In genomic region chr11:6755303-6755952, GRCh38 we compare ENCODE assay signal across 8 cellular contexts. TPM values are rescaled to one million over a fixed set of nuclear protein-coding genes. Genes with fewer than 3 reads are reported as not detected.
DNase-seq lines count a peak whose midpoint lies in the region; ATAC-seq and TF ChIP-seq lines count a peak whose summit lies in the region.

No MANE protein-coding gene starts in this region.

- no peak overlapping the region for H3K4me3 ChIP-seq in fibroblast of villous mesenchyme (ENCODE audit: low read depth, low read length)
- no peak overlapping the region for H3K4me3 ChIP-seq in ovary

- H3K36me3 ChIP-seq in ovary: no peaks in the 10 kb centered on the region

- TF ChIP-seq POLR2A in ovary (IDR thresholded peaks at IDR 0.05): no peak

- H3K9me3 ChIP-seq in ovary: no peaks in the 10 kb centered on the region

- no peak for ATAC-seq in HG03135 (IDR thresholded peaks at IDR 0.05; ENCODE audit: unreplicated experiment)
- no peak for ATAC-seq in GM21423 (IDR thresholded peaks at IDR 0.05; ENCODE audit: unreplicated experiment)

- H3K4me1 ChIP-seq in ovary (ENCODE audit: insufficient read depth): no peaks in the 10 kb centered on the region

- H3K27ac ChIP-seq in 22Rv1 (no peak overlapping the region), ovary (no peak overlapping the region)

- H3K27me3 ChIP-seq in ovary: no peaks in the 10 kb centered on the region

- TF ChIP-seq CTCF in 22Rv1 (IDR thresholded peaks at IDR 0.05) (peak; percentile 92), fibroblast of villous mesenchyme (IDR thresholded peaks at IDR 0.05; ENCODE audit: insufficient read depth, low read depth, low read length) (peak; percentile 94), ovary (IDR thresholded peaks at IDR 0.05) (peak in 2 of 3 donors; percentile 25 to 54)

- peak; percentile 60 for DNase-seq in D341Med (ENCODE audit: low spot score)
- peak; percentile 34 for DNase-seq in KG1 (lab: John Stamatoyannopoulos, UW)
- peak; percentile 20 for DNase-seq in activated CD4-positive, alpha-beta T cell treated with anti-CD3 and anti-CD28 coated beads, Interleukin-2, amount 50 U/mL, for 1 hour
- DNase-seq in fibroblast of villous mesenchyme (ENCODE audit: low read depth): peak; percentile 36
- no peak for DNase-seq in ovary

- 2 to 3% (median 2%) methylated on average over 5 of the region's 5 CpGs for WGBS in ovary, 3 donors

- no peak for TF ChIP-seq EP300 in ovary (IDR thresholded peaks at IDR 0.05)

- intact Hi-C loops in ovary (cut with DNase I): no loop called here

RNA-seq across cellular contexts. Expression of gene OR2AG2, which starts 16.3 kb away (rescaled TPM):
- total RNA-seq in fibroblast of villous mesenchyme: under 0.01 and 0.32 TPM in 2 replicates
- under 1 TPM in 4 of 7 donors, not detected in 3; under 0.01 to 0.17 (median 0.05) TPM for total RNA-seq in ovary
- polyA plus RNA-seq in ovary: under 1 TPM in 1 of 2 donors, not detected in 1; 0.03 TPM

RNA-seq across cellular contexts. Expression of gene OR2AG1, which starts 27.4 kb away (rescaled TPM):
- total RNA-seq in fibroblast of villous mesenchyme: not detected in 2 replicates
- not detected for total RNA-seq in ovary
- polyA plus RNA-seq in ovary: not detected

RNA-seq across cellular contexts. Expression of gene OR6A2, which starts 44.1 kb away (rescaled TPM):
- total RNA-seq in fibroblast of villous mesenchyme (0.32 and 0.43 TPM in 2 replicates), ovary (under 1 TPM in 5 of 7 donors, not detected in 2; 0.17 to 0.46 (median 0.20) TPM)
- not detected for polyA plus RNA-seq in ovary

Comparison
In these comparisons a context has a peak if more than half of its experiments do, and no peak if none do; other contexts are left out.
1. CTCF ChIP-seq: peak in every context shown above with its lines; median percentile 94 in fibroblast of villous mesenchyme; 92 in 22Rv1; 40 in ovary.
2. DNase-seq: peak in D341Med (single experiment), KG1 (single experiment), activated CD4-positive, alpha-beta T cell treated with anti-CD3 and anti-CD28 coated beads, Interleukin-2, amount 50 U/mL, for 1 hour (single experiment) and fibroblast of villous mesenchyme (single experiment); none in ovary (0 of 5).